Comparison of ENCODE assay signal across 27 cellular contexts in genomic region chr18:58852629-58853028, GRCh38.
"Had no signal": no experiment of that assay in that cellular context is flagged by ENCODE, and none has a peak within 500 bp of the region (broad histone marks: within the 10 kb centered on the region; RNA-seq: fewer than 3 reads in every experiment).

No MANE protein-coding gene starts in this region.

- H3K4me1 ChIP-seq: pancreas, prostate gland, right lobe of liver, sigmoid colon, stomach, transverse colon had no signal

- FAIRE-seq: pancreas, small intestine, urothelium cell line had no signal

- H2AFZ ChIP-seq: neural progenitor cell had no signal

- DNase-seq: naive thymus-derived CD4-positive, alpha-beta T cell; natural killer cell; nucleus accumbens; pancreas; retina; right lobe of liver; sigmoid colon; small intestine; stimulated activated CD4-positive, alpha-beta T cell treated with anti-CD3 and anti-CD28 coated beads, Interleukin-15, amount 100 ng/mL, for 24 hours; stimulated activated CD4-positive, alpha-beta T cell treated with anti-CD3 and anti-CD28 coated beads, Interleukin-2, amount 100 ng/mL, for 24 hours; stimulated activated CD4-positive, alpha-beta T cell treated with anti-CD3 and anti-CD28 coated beads, Interleukin-2, amount 100 ng/mL, for 48 hours; stimulated activated CD4-positive, alpha-beta T cell treated with anti-CD3 and anti-CD28 coated beads, Interleukin-4, amount 100 ng/mL, for 24 hours; stimulated activated naive B cell treated with anti-CD40 and anti-IgM and Interleukin-4, amounts not matched to agents 10 μg/mL and 1 μg/mL and 100 μg/mL, for 72 hours; stimulated activated naive CD4-positive, alpha-beta T cell treated with Interleukin-2 at 50 U/mL for 16 hours; stomach; tibial artery; transverse colon; upper lobe of left lung had no signal

- H3K9ac ChIP-seq: neural progenitor cell had no signal

- H3K27ac ChIP-seq: neural progenitor cell, neutrophil, pancreas, prostate gland, right atrium auricular region, right lobe of liver, sigmoid colon, stomach, transverse colon, upper lobe of left lung, vagina had no signal

- ATAC-seq: naive thymus-derived CD4-positive, alpha-beta T cell; natural killer cell; pancreas; right lobe of liver; stimulated activated effector memory CD8-positive, alpha-beta T cell treated with anti-CD3 and anti-CD28 coated beads, Interleukin-12 subunit alpha, Interleukin-12 subunit beta, amount 100 ng/mL, for 72 hours; stimulated activated naive B cell treated with anti-CD40 and anti-IgM and Interleukin-4, amounts not matched to agents 10 μg/mL and 1 μg/mL and 100 μg/mL, for 72 hours had no signal

- H3K4me3 Mint-ChIP-seq: naive thymus-derived CD4-positive, alpha-beta T cell; natural killer cell; nephron; stimulated activated effector memory CD8-positive, alpha-beta T cell treated with anti-CD3 and anti-CD28 coated beads, Interleukin-12 subunit alpha, Interleukin-12 subunit beta, amount 100 ng/mL, for 72 hours; stimulated activated naive B cell treated with anti-CD40 and anti-IgM and Interleukin-4, amounts not matched to agents 10 μg/mL and 1 μg/mL and 100 μg/mL, for 72 hours; stimulated activated naive CD8-positive, alpha-beta T cell treated with anti-CD3 and anti-CD28 coated beads, Interleukin-15, Interleukin-2, amounts not matched to agents 100 ng/mL and 50 ng/mL, for 24 hours had no signal

- H3K36me3 ChIP-seq: neural progenitor cell, neutrophil, pancreas, prostate gland, right atrium auricular region, right lobe of liver, sigmoid colon, stomach, tibial artery, transverse colon, upper lobe of left lung, vagina had no signal

- H3K9me3 Mint-ChIP-seq: natural killer cell; nephron; stimulated activated effector memory CD8-positive, alpha-beta T cell treated with anti-CD3 and anti-CD28 coated beads, Interleukin-12 subunit alpha, Interleukin-12 subunit beta, amount 100 ng/mL, for 72 hours; stimulated activated naive B cell treated with anti-CD40 and anti-IgM and Interleukin-4, amounts not matched to agents 10 μg/mL and 1 μg/mL and 100 μg/mL, for 72 hours; stimulated activated naive CD8-positive, alpha-beta T cell treated with anti-CD3 and anti-CD28 coated beads, Interleukin-15, Interleukin-2, amounts not matched to agents 100 ng/mL and 50 ng/mL, for 24 hours had no signal

- H3K9me3 ChIP-seq: neutrophil, pancreas, prostate gland, right atrium auricular region, right lobe of liver, sigmoid colon, stomach, tibial artery, transverse colon, upper lobe of left lung, vagina had no signal

- H3K4me3 ChIP-seq: neural progenitor cell, pancreas, prostate gland, right atrium auricular region, right lobe of liver, sigmoid colon, stomach, tibial artery, transverse colon, upper lobe of left lung, vagina had no signal

- H3K36me3 Mint-ChIP-seq: natural killer cell; stimulated activated effector memory CD8-positive, alpha-beta T cell treated with anti-CD3 and anti-CD28 coated beads, Interleukin-12 subunit alpha, Interleukin-12 subunit beta, amount 100 ng/mL, for 72 hours had no signal

- H3K4me1 Mint-ChIP-seq: natural killer cell had no signal

- H3K27me3 ChIP-seq: pancreas, right atrium auricular region, right lobe of liver, sigmoid colon, stomach, tibial artery, transverse colon, upper lobe of left lung, vagina had no signal

- H3K27ac Mint-ChIP-seq: naive thymus-derived CD4-positive, alpha-beta T cell; natural killer cell; stimulated activated effector memory CD8-positive, alpha-beta T cell treated with anti-CD3 and anti-CD28 coated beads, Interleukin-12 subunit alpha, Interleukin-12 subunit beta, amount 100 ng/mL, for 72 hours; stimulated activated naive B cell treated with anti-CD40 and anti-IgM and Interleukin-4, amounts not matched to agents 10 μg/mL and 1 μg/mL and 100 μg/mL, for 72 hours; stimulated activated naive CD8-positive, alpha-beta T cell treated with anti-CD3 and anti-CD28 coated beads, Interleukin-15, Interleukin-2, amounts not matched to agents 100 ng/mL and 50 ng/mL, for 24 hours had no signal
